ENCODE assay signal across 13 cellular contexts in genomic region chr14:102798926-102799325, GRCh38. TPM values are rescaled to one million over a fixed set of nuclear protein-coding genes. Genes with fewer than 3 reads are reported as not detected.
DNase-seq lines count a peak whose midpoint lies in the region; ATAC-seq lines count a peak whose summit lies in the region.
"Had no signal": no experiment of that assay in that cellular context is flagged by ENCODE, and none has a peak within 500 bp of the region (broad histone marks: within the 10 kb centered on the region; RNA-seq: fewer than 3 reads in every experiment).

No MANE protein-coding gene starts in this region.

- peaks cover 46 to 80% (median 63%) of the 10 kb centered on the region in 3 donors for H3K4me1 Mint-ChIP-seq in naive B cell

- peaks cover 3 to 11% of the 10 kb centered on the region in 2 donors for H3K36me3 Mint-ChIP-seq in naive B cell

- peak overlapping the region in 5 of 6 donors; percentile 16 to 92 (median 52) for H3K27ac Mint-ChIP-seq in naive B cell

- H3K27me3 Mint-ChIP-seq in naive B cell: no peaks in the 10 kb centered on the region
- H3K27me3 Mint-ChIP-seq: effector memory CD8-positive, alpha-beta T cell had no signal

- H3K4me3 Mint-ChIP-seq in naive B cell: peak overlapping the region in 5 of 8 donors; percentile 2 to 83 (median 27)
- H3K4me3 Mint-ChIP-seq: effector memory CD8-positive, alpha-beta T cell had no signal

- peaks cover 0 to 3% (median 0%) of the 10 kb centered on the region in 7 donors for H3K9me3 Mint-ChIP-seq in naive B cell
- H3K9me3 Mint-ChIP-seq: effector memory CD8-positive, alpha-beta T cell had no signal

- no peak for ATAC-seq in activated CD4-positive, CD25-positive, alpha-beta regulatory T cell treated with anti-CD3 and anti-CD28 coated beads, Interleukin-2, amount 50 U/mL, for 24 hours
- ATAC-seq in GM19452 (IDR thresholded peaks at IDR 0.05; ENCODE audit: unreplicated experiment): peak; percentile 59
- ATAC-seq in HG03175 (IDR thresholded peaks at IDR 0.05; ENCODE audit: unreplicated experiment): peak; percentile 64
- ATAC-seq in naive B cell (ENCODE audit: low read depth in 2 of 2): no peak
- ATAC-seq: effector memory CD8-positive, alpha-beta T cell had no signal

- DNase-seq in activated CD4-positive, CD25-positive, alpha-beta regulatory T cell treated with anti-CD3 and anti-CD28 coated beads, Interleukin-2, amount 50 U/mL, for 72 hours: peak; percentile 5
- DNase-seq in naive B cell (no peak), NCI-H146 treated with DMSO at 0.1 percent for 48 hours (lab: John Stamatoyannopoulos, UW; ENCODE audit: unreplicated experiment) (no peak), anterior cingulate cortex (lab: John Stamatoyannopoulos, UW) (no peak), HK-2 (ENCODE audit: unreplicated experiment) (no peak)
- DNase-seq: COR-L47; effector memory CD8-positive, alpha-beta T cell; foreskin melanocyte; NCI-H1930; NK-92 treated with Interleukin-12 subunit alpha and Interleukin-12 subunit beta, amount 100 ng/mL, for 24 hours had no signal

RNA-seq across cellular contexts. Expression of gene TRAF3, which starts 21.7 kb away (rescaled TPM):
- polyA plus RNA-seq in naive B cell (ENCODE audit: low read depth in 6 of 6): 10 to 100 TPM; 22.2 to 36.7 (median 27.0) TPM

Comparison
In these comparisons a context has a peak if more than half of its experiments do, and no peak if none do; other contexts are left out.
1. ATAC-seq: peak in GM19452 (single experiment) and HG03175 (single experiment); none in activated CD4-positive, CD25-positive, alpha-beta regulatory T cell treated with anti-CD3 and anti-CD28 coated beads, Interleukin-2, amount 50 U/mL, for 24 hours (0 of 2) and naive B cell (0 of 2).